ENCODE assay signal across 1 cellular context in the genomic region with DNA sequence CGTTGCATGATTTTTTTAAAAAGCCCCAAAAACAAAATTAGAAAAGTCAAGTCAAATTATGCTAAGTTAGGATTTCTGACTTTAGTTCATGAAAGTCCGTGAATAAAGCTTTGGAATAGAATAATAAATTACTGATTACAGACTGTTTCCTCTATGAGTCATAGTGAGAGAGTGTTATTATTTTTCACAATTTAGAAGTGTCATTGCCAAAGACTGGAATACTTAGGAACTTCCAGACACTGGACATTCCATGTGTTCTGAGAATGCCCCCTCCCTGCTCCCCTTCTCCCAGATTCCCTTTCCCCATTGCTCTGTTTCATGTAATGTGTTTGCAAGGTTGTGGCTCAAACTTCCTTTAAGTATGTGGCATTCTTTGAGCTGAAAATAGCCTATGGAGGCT.
TF ChIP-seq lines count a peak whose summit lies in the region.

No MANE protein-coding gene starts in this region.

TF ChIP-seq in endothelial cell of umbilical vein, 7 proteins besides CTCF, POLR2A, EP300 and RAD21 (continued from another document):
- TF ChIP-seq FOS (IDR thresholded peaks at IDR 0.05; ENCODE audit: borderline replicate concordance, insufficient read depth, low read length) (peak; percentile 82), EZH2 (IDR thresholded peaks at IDR 0.05; ENCODE audit: borderline replicate concordance, low read depth, low read length, severe bottlenecking) (no peak), GATA2 (IDR thresholded peaks at IDR 0.05; ENCODE audit: insufficient read depth, insufficient read length, low read depth, low read length) (no peak), JUN (IDR thresholded peaks at IDR 0.05; ENCODE audit: borderline replicate concordance, insufficient read depth, insufficient read length, low read depth) (no peak)
- TF ChIP-seq, protein P1, sequence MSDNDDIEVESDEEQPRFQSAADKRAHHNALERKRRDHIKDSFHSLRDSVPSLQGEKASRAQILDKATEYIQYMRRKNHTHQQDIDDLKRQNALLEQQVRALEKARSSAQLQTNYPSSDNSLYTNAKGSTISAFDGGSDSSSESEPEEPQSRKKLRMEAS (IDR thresholded peaks at IDR 0.05; ENCODE audit: insufficient read depth, insufficient read length): no peak
